21 cellular contexts compared by ENCODE assay signal in genomic region chr3:164024786-164025185, GRCh38.
"Had no signal": no experiment of that assay in that cellular context is flagged by ENCODE, and none has a peak within 500 bp of the region (broad histone marks: within the 10 kb centered on the region; RNA-seq: fewer than 3 reads in every experiment).

No MANE protein-coding gene starts in this region.

- H3K9me3 ChIP-seq: colonic mucosa, heart left ventricle, mucosa of descending colon, pancreas, stomach, thoracic aorta had no signal

- H3K4me1 ChIP-seq: colonic mucosa, heart left ventricle, pancreas, stomach had no signal

- H3K4me3 Mint-ChIP-seq: naive thymus-derived CD8-positive, alpha-beta T cell; neural crest cell had no signal

- H3K4me1 Mint-ChIP-seq: naive thymus-derived CD8-positive, alpha-beta T cell; neural crest cell had no signal

- H3K36me3 ChIP-seq: colonic mucosa, heart left ventricle, pancreas, stomach, thoracic aorta had no signal

- H3K27me3 ChIP-seq: colonic mucosa, heart left ventricle, pancreas, stomach had no signal

- H3K27me3 Mint-ChIP-seq: progenitor cell of endocrine pancreas had no signal

- H3K4me3 ChIP-seq: colonic mucosa, heart left ventricle, mucosa of descending colon, pancreas, stomach, thoracic aorta had no signal

- H3K36me3 Mint-ChIP-seq: naive thymus-derived CD8-positive, alpha-beta T cell had no signal

- H3K27ac ChIP-seq: colonic mucosa, heart left ventricle, pancreas, stomach, thoracic aorta had no signal

- DNase-seq: colonic mucosa; dermis blood vessel endothelial cell; effector CD8-positive, alpha-beta T cell; heart left ventricle; hippocampal formation; left colon; left ventricle myocardium superior; mucosa of descending colon; naive thymus-derived CD8-positive, alpha-beta T cell; nucleus accumbens; pancreas; right cardiac atrium; small intestine; stimulated activated CD4-positive, alpha-beta T cell treated with anti-CD3 and anti-CD28 coated beads, Interleukin-12 subunit alpha, Interleukin-12 subunit beta, amount 100 ng/mL, for 4 hours; stimulated activated naive CD4-positive, alpha-beta T cell; stomach; substantia nigra; trophoblast cell had no signal

- H3K27ac Mint-ChIP-seq: progenitor cell of endocrine pancreas had no signal
